20 cellular contexts compared by ENCODE assay signal in genomic region chr10:57699944-57700343, GRCh38.
DNase-seq lines count a peak whose midpoint lies in the region; ATAC-seq, FAIRE-seq and TF ChIP-seq lines count a peak whose summit lies in the region.
"Had no signal": no experiment of that assay in that cellular context is flagged by ENCODE, and none has a peak within 500 bp of the region (broad histone marks: within the 10 kb centered on the region; RNA-seq: fewer than 3 reads in every experiment).

No MANE protein-coding gene starts in this region.

- H3K9me3 ChIP-seq in A549 (no peaks in the 10 kb centered on the region), colonic mucosa (no peaks in the 10 kb centered on the region), MG63 (no peaks in the 10 kb centered on the region)
- H3K9me3 ChIP-seq: testis had no signal

- WGBS in A549 (ENCODE audit: missing lambda C conversion rate) = 6% methylated on average over 1 of the region's 1 CpG

- H3K9ac ChIP-seq in colonic mucosa (ENCODE audit: low read depth in 2 of 2, low read length in 2 of 2) = no peak overlapping the region

- H3K4me3 ChIP-seq in A549 (no peak overlapping the region), colonic mucosa (no peak overlapping the region), MG63 (no peak overlapping the region)
- H3K4me3 ChIP-seq: testis had no signal

- H3K27ac ChIP-seq in A549 (peak overlapping the region; percentile 64 to 86; a peak in 5 of 6 replicates), VCaP (peak overlapping the region; percentile 50), colonic mucosa (no peak overlapping the region)
- H3K27ac ChIP-seq: testis had no signal

- H3K4me2 ChIP-seq in A549 = peak overlapping the region; percentile 45

- peaks cover 81% of the 10 kb centered on the region for H3K4me1 ChIP-seq in A549
- no peaks in the 10 kb centered on the region for H3K4me1 ChIP-seq in colonic mucosa
- H3K4me1 ChIP-seq: testis had no signal

- H3K4me1 Mint-ChIP-seq in activated naive CD8-positive, alpha-beta T cell treated with anti-CD3 and anti-CD28 coated beads, Interleukin-2, amount 50 U/mL, for 24 hours = no peaks in the 10 kb centered on the region
- H3K4me1 Mint-ChIP-seq: stimulated activated memory B cell treated with anti-CD40 and anti-IgM and Interleukin-4, amounts not matched to agents 10 μg/mL and 1 μg/mL and 100 μg/mL, for 72 hours had no signal

- no peak for ATAC-seq in A549
- no peak for ATAC-seq in activated naive CD8-positive, alpha-beta T cell treated with anti-CD3 and anti-CD28 coated beads, Interleukin-2, amount 50 U/mL, for 24 hours
- ATAC-seq: activated CD8-positive, alpha-beta T cell treated with anti-CD3 and anti-CD28 coated beads, Interleukin-2, amount 10 ng/mL, durations not matched to agents 7 days and 5 days; esophagus mucosa; left lobe of liver; stimulated activated memory B cell treated with anti-CD40 and anti-IgM and Interleukin-4, amounts not matched to agents 10 μg/mL and 1 μg/mL and 100 μg/mL, for 72 hours had no signal

- no peak overlapping the region for H3K27ac Mint-ChIP-seq in activated naive CD8-positive, alpha-beta T cell treated with anti-CD3 and anti-CD28 coated beads, Interleukin-2, amount 50 U/mL, for 24 hours
- H3K27ac Mint-ChIP-seq: activated CD8-positive, alpha-beta T cell treated with anti-CD3 and anti-CD28 coated beads, Interleukin-2, amount 10 ng/mL, durations not matched to agents 7 days and 5 days; activated T-cell treated with anti-CD3 and anti-CD28 coated beads, Interleukin-2, amount 50 U/mL, for 24 hours; stimulated activated memory B cell treated with anti-CD40 and anti-IgM and Interleukin-4, amounts not matched to agents 10 μg/mL and 1 μg/mL and 100 μg/mL, for 72 hours had no signal

- CTCF ChIA-PET in A549 (lab: Yijun Ruan, JAX) = interaction anchor here (0.6 to 1.4 kb wide), 3 partner anchors 11 to 42 kb away, joined by 3 to 4 read pairs (median 3); no protein-coding TSS in a partner anchor

- H3K36me3 Mint-ChIP-seq in activated naive CD8-positive, alpha-beta T cell treated with anti-CD3 and anti-CD28 coated beads, Interleukin-2, amount 50 U/mL, for 24 hours (ENCODE audit: low read depth) = no peaks in the 10 kb centered on the region
- H3K36me3 Mint-ChIP-seq: stimulated activated memory B cell treated with anti-CD40 and anti-IgM and Interleukin-4, amounts not matched to agents 10 μg/mL and 1 μg/mL and 100 μg/mL, for 72 hours had no signal

- TF ChIP-seq RAD21 in A549 (conservative IDR thresholded peaks at IDR 0.05 in 1 of 2, IDR thresholded peaks at IDR 0.05 in 1 of 2) = no peak

- H3K27me3 ChIP-seq in colonic mucosa (no peaks in the 10 kb centered on the region), MG63 (no peaks in the 10 kb centered on the region)
- H3K27me3 ChIP-seq: testis had no signal

- no peaks in the 10 kb centered on the region for H3K27me3 Mint-ChIP-seq in activated naive CD8-positive, alpha-beta T cell treated with anti-CD3 and anti-CD28 coated beads, Interleukin-2, amount 50 U/mL, for 24 hours
- H3K27me3 Mint-ChIP-seq: activated T-cell treated with anti-CD3 and anti-CD28 coated beads, Interleukin-2, amount 50 U/mL, for 24 hours; stimulated activated memory B cell treated with anti-CD40 and anti-IgM and Interleukin-4, amounts not matched to agents 10 μg/mL and 1 μg/mL and 100 μg/mL, for 72 hours had no signal

- intact Hi-C loops in colonic mucosa (cut with DNase I) = no loop called here

- H3K36me3 ChIP-seq in colonic mucosa = no peaks in the 10 kb centered on the region
- H3K36me3 ChIP-seq in MG63 = no peaks in the 10 kb centered on the region

- peak in 1 of 2 experiments; percentile 23 for DNase-seq in A549 (ENCODE audit: low read depth in 1 of 2, low spot score in 1 of 2)
- peak; percentile 57 for DNase-seq in DMS153 treated with DMSO at 0.1 percent for 48 hours (lab: John Stamatoyannopoulos, UW; ENCODE audit: unreplicated experiment)
- DNase-seq in iris pigment epithelial cell (ENCODE audit: low read depth) = peak; percentile 51
- no peak for DNase-seq in colonic mucosa
- no peak for DNase-seq in MG63
- DNase-seq in activated naive CD8-positive, alpha-beta T cell treated with anti-CD3 and anti-CD28 coated beads, Interleukin-2, amount 50 U/mL, for 24 hours = no peak
- DNase-seq in central memory CD4-positive, alpha-beta T cell = no peak
- DNase-seq: activated CD8-positive, alpha-beta T cell treated with anti-CD3 and anti-CD28 coated beads, Interleukin-2, amount 10 ng/mL, durations not matched to agents 7 days and 5 days; activated naive CD4-positive, alpha-beta T cell; activated T-cell treated with anti-CD3 and anti-CD28 coated beads, Interleukin-2, amount 50 U/mL, for 24 hours; anterior cingulate cortex; effector memory CD4-positive, alpha-beta T cell; HCEC 1CT; stimulated activated CD4-positive, alpha-beta T cell treated with anti-CD3 and anti-CD28 coated beads, Interleukin-1b, Interleukin-23, amount 100 ng/mL, for 48 hours; T-helper 9 cell; testis had no signal

- TF ChIP-seq CTCF in A549 (IDR thresholded peaks at IDR 0.05) = no peak
- TF ChIP-seq CTCF in VCaP (conservative IDR thresholded peaks at IDR 0.05) = no peak
- TF ChIP-seq CTCF in colonic mucosa (IDR thresholded peaks at IDR 0.05) = no peak

- peaks cover 4% of the 10 kb centered on the region for H3K9me3 Mint-ChIP-seq in activated naive CD8-positive, alpha-beta T cell treated with anti-CD3 and anti-CD28 coated beads, Interleukin-2, amount 50 U/mL, for 24 hours
- H3K9me3 Mint-ChIP-seq: activated T-cell treated with anti-CD3 and anti-CD28 coated beads, Interleukin-2, amount 50 U/mL, for 24 hours; stimulated activated memory B cell treated with anti-CD40 and anti-IgM and Interleukin-4, amounts not matched to agents 10 μg/mL and 1 μg/mL and 100 μg/mL, for 72 hours had no signal

- TF ChIP-seq POLR2A in A549 (IDR thresholded peaks at IDR 0.05; ENCODE audit: low read length) = no peak

- FAIRE-seq in A549 (lab: Jason Lieb, UNC) = no peak

- H3K4me3 Mint-ChIP-seq in activated naive CD8-positive, alpha-beta T cell treated with anti-CD3 and anti-CD28 coated beads, Interleukin-2, amount 50 U/mL, for 24 hours = no peak overlapping the region
- H3K4me3 Mint-ChIP-seq: activated CD8-positive, alpha-beta T cell treated with anti-CD3 and anti-CD28 coated beads, Interleukin-2, amount 10 ng/mL, durations not matched to agents 7 days and 5 days; activated T-cell treated with anti-CD3 and anti-CD28 coated beads, Interleukin-2, amount 50 U/mL, for 24 hours; stimulated activated memory B cell treated with anti-CD40 and anti-IgM and Interleukin-4, amounts not matched to agents 10 μg/mL and 1 μg/mL and 100 μg/mL, for 72 hours had no signal

- POLR2A ChIA-PET in A549 (lab: Yijun Ruan, JAX) = no interaction called here

- TF ChIP-seq EP300 in A549 (IDR thresholded peaks at IDR 0.05) = no peak

TF ChIP-seq in A549, 52 proteins besides CTCF, POLR2A, EP300 and RAD21:
- TF ChIP-seq FOXS1 (CRISPR knock-in tag; IDR thresholded peaks at IDR 0.05) = no peak
- TF ChIP-seq NFE2L2 (conservative IDR thresholded peaks at IDR 0.05; ENCODE audit: low read length) = no peak

Comparison
In these comparisons a context has a peak if more than half of its experiments do, and no peak if none do; other contexts are left out.
1. DNase-seq: peak in DMS153 treated with DMSO at 0.1 percent for 48 hours (single experiment) and iris pigment epithelial cell (single experiment); none in colonic mucosa (single experiment), MG63 (single experiment), activated naive CD8-positive, alpha-beta T cell treated with anti-CD3 and anti-CD28 coated beads, Interleukin-2, amount 50 U/mL, for 24 hours (single experiment) and central memory CD4-positive, alpha-beta T cell (single experiment).